1 cellular context compared by ENCODE assay signal in genomic region chr19:38375098-38375493, GRCh38.
TF ChIP-seq lines count a peak whose summit lies in the region.

No MANE protein-coding gene starts in this region.

TF ChIP-seq in WTC11, 78 proteins besides CTCF, POLR2A, EP300 and RAD21 (continued from another document):
- TF ChIP-seq, protein P1, sequence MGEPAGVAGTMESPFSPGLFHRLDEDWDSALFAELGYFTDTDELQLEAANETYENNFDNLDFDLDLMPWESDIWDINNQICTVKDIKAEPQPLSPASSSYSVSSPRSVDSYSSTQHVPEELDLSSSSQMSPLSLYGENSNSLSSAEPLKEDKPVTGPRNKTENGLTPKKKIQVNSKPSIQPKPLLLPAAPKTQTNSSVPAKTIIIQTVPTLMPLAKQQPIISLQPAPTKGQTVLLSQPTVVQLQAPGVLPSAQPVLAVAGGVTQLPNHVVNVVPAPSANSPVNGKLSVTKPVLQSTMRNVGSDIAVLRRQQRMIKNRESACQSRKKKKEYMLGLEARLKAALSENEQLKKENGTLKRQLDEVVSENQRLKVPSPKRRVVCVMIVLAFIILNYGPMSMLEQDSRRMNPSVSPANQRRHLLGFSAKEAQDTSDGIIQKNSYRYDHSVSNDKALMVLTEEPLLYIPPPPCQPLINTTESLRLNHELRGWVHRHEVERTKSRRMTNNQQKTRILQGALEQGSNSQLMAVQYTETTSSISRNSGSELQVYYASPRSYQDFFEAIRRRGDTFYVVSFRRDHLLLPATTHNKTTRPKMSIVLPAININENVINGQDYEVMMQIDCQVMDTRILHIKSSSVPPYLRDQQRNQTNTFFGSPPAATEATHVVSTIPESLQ (CRISPR knock-in tag; IDR thresholded peaks at IDR 0.05): no peak
- TF ChIP-seq FOXJ3 (CRISPR knock-in tag; IDR thresholded peaks at IDR 0.05; ENCODE audit: borderline replicate concordance) (no peak), ATF2 (CRISPR knock-in tag; IDR thresholded peaks at IDR 0.05; ENCODE audit: borderline replicate concordance, low read depth) (no peak), USF1 (CRISPR knock-in tag; IDR thresholded peaks at IDR 0.05) (no peak), ZNF317 (CRISPR knock-in tag; IDR thresholded peaks at IDR 0.05; ENCODE audit: borderline replicate concordance, low read depth) (no peak), CREB1 (CRISPR knock-in tag; IDR thresholded peaks at IDR 0.05) (no peak), JUN (CRISPR knock-in tag; IDR thresholded peaks at IDR 0.05) (no peak)
